ENCODE assay signal across 1 cellular context in genomic region chr6:37137201-37137880, GRCh38.
A peak's percentile ranks its signal among the peaks of the same experiment; 100 is the strongest.
TF ChIP-seq lines count a peak whose summit lies in the region.

No MANE protein-coding gene starts in this region.

TF ChIP-seq in H1, 55 proteins besides CTCF, POLR2A, EP300 and RAD21:
- no peak for TF ChIP-seq BACH1 (IDR thresholded peaks at IDR 0.05; ENCODE audit: low read length)
- TF ChIP-seq HDAC6 (IDR thresholded peaks at IDR 0.05; ENCODE audit: low read depth, low read length): no peak
- TF ChIP-seq CBX8 (IDR thresholded peaks at IDR 0.05; ENCODE audit: borderline replicate concordance, low read depth, low read length): no peak
- TF ChIP-seq JUN (IDR thresholded peaks at IDR 0.05; ENCODE audit: low read depth, low read length): peak; percentile 89
- TF ChIP-seq FOSL1 (IDR thresholded peaks at IDR 0.05; ENCODE audit: insufficient read depth, low read depth, low read length): no peak
- TF ChIP-seq EZH2 (IDR thresholded peaks at IDR 0.05; ENCODE audit: low read depth, low read length, severe bottlenecking): no peak
- no peak for TF ChIP-seq CHD2 (IDR thresholded peaks at IDR 0.05; ENCODE audit: low read length)
- TF ChIP-seq JUND (IDR thresholded peaks at IDR 0.05; ENCODE audit: low read length): peak; percentile 82
- TF ChIP-seq SUZ12 (IDR thresholded peaks at IDR 0.05; ENCODE audit: low read length): no peak
- TF ChIP-seq SRF (IDR thresholded peaks at IDR 0.05; ENCODE audit: low read depth, low read length): no peak
- TF ChIP-seq BRCA1 (IDR thresholded peaks at IDR 0.05; ENCODE audit: low read depth, low read length): no peak
- TF ChIP-seq BCL11A (IDR thresholded peaks at IDR 0.05; ENCODE audit: low read depth in 2 of 2, low read length in 2 of 2): no peak
- peak; percentile 70 for TF ChIP-seq CHD1 (IDR thresholded peaks at IDR 0.05; ENCODE audit: low read depth, low read length)
- no peak for TF ChIP-seq MAFK (IDR thresholded peaks at IDR 0.05; ENCODE audit: low read depth, low read length)
- TF ChIP-seq RXRA (IDR thresholded peaks at IDR 0.05; ENCODE audit: insufficient read depth, low read depth, low read length): no peak
- TF ChIP-seq ZNF274 (IDR thresholded peaks at IDR 0.05; ENCODE audit: borderline replicate concordance, extremely low read depth, low read length): no peak
- no peak for TF ChIP-seq ATF3 (IDR thresholded peaks at IDR 0.05; ENCODE audit: insufficient read depth, low read depth, low read length)
- TF ChIP-seq NANOG (IDR thresholded peaks at IDR 0.05; ENCODE audit: insufficient read depth, low read depth, low read length, poor library complexity, severe bottlenecking): no peak
- no peak for TF ChIP-seq TEAD4 (IDR thresholded peaks at IDR 0.05; ENCODE audit: low read depth, low read length)
- TF ChIP-seq RFX5 (IDR thresholded peaks at IDR 0.05; ENCODE audit: borderline replicate concordance, low read depth, low read length): no peak
- TF ChIP-seq POU5F1 (IDR thresholded peaks at IDR 0.05; ENCODE audit: low read depth, low read length): peak; percentile 27; the same call in 1 of the 2 replicates
- TF ChIP-seq ATF2 (IDR thresholded peaks at IDR 0.05; ENCODE audit: low read length): 0 out of 2 replicates have a peak, but pooled peaks have one; percentile 44
- no peak for TF ChIP-seq SIRT6 (IDR thresholded peaks at IDR 0.05; ENCODE audit: low read length)
- peak; percentile 79 for TF ChIP-seq MAX (IDR thresholded peaks at IDR 0.05)
- peak; percentile 69; the same call in 1 of the 2 replicates for TF ChIP-seq E2F6 (IDR thresholded peaks at IDR 0.05)
- TF ChIP-seq CBX5 (IDR thresholded peaks at IDR 0.05; ENCODE audit: low read depth, low read length): no peak
- TF ChIP-seq KDM5A (IDR thresholded peaks at IDR 0.05; ENCODE audit: low read length): no peak; the same call in 1 of the 2 replicates
- TF ChIP-seq SP4 (IDR thresholded peaks at IDR 0.05; ENCODE audit: low read length): no peak; the same call in 1 of the 2 replicates
- peak; percentile 90 for TF ChIP-seq TAF7 (optimal IDR thresholded peaks at IDR 0.05; ENCODE audit: borderline replicate concordance, low read depth, low read length)
- no peak for TF ChIP-seq RNF2 (IDR thresholded peaks at IDR 0.05; ENCODE audit: borderline replicate concordance, low read depth, low read length, missing control alignments, poor library complexity, severe bottlenecking)
- TF ChIP-seq USF2 (IDR thresholded peaks at IDR 0.05; ENCODE audit: low read length): no peak
- TF ChIP-seq TAF1 (IDR thresholded peaks at IDR 0.05; ENCODE audit: low read depth, low read length): peak; percentile 91
- TF ChIP-seq CEBPB (IDR thresholded peaks at IDR 0.05; ENCODE audit: low read depth, low read length): no peak
- no peak for TF ChIP-seq SAP30 (IDR thresholded peaks at IDR 0.05; ENCODE audit: insufficient read depth, insufficient replicate concordance, low read length)
- peak; percentile 74 for TF ChIP-seq EGR1 (IDR thresholded peaks at IDR 0.05; ENCODE audit: borderline replicate concordance, low read depth, low read length)
- TF ChIP-seq RBBP5 (IDR thresholded peaks at IDR 0.05; ENCODE audit: borderline replicate concordance, low read depth, low read length): no peak
- peak; percentile 87; the same call in 1 of the 2 replicates for TF ChIP-seq POLR2AphosphoS5 (IDR thresholded peaks at IDR 0.05; ENCODE audit: low read depth, low read length)
- peak; percentile 18 to 79; a peak in 1 of 4 replicates for TF ChIP-seq SIN3A (conservative IDR thresholded peaks at IDR 0.05 in 1 of 2, IDR thresholded peaks at IDR 0.05 in 1 of 2; ENCODE audit: low read depth in 1 of 2, low read length in 2 of 2)
- no peak for TF ChIP-seq CHD7 (IDR thresholded peaks at IDR 0.05; ENCODE audit: insufficient replicate concordance, low read length)
- TF ChIP-seq PHF8 (conservative IDR thresholded peaks at IDR 0.05; ENCODE audit: low read depth, low read length): no peak; the same call in 1 of the 2 replicates
- no peak for TF ChIP-seq TCF12 (IDR thresholded peaks at IDR 0.05; ENCODE audit: low read depth, low read length)
- peak; percentile 39; the same call in 1 of the 2 replicates for TF ChIP-seq CREB1 (IDR thresholded peaks at IDR 0.05)
- peak; percentile 38 to 90; a peak in 1 of 4 replicates for TF ChIP-seq HDAC2 (IDR thresholded peaks at IDR 0.05; ENCODE audit: borderline replicate concordance in 1 of 2, low read depth in 2 of 2, low read length in 2 of 2)
- TF ChIP-seq GABPA (IDR thresholded peaks at IDR 0.05; ENCODE audit: borderline replicate concordance, insufficient read depth, low read length): no peak
- TF ChIP-seq SP2 (IDR thresholded peaks at IDR 0.05; ENCODE audit: low read length): no peak
- TF ChIP-seq CTBP2 (IDR thresholded peaks at IDR 0.05; ENCODE audit: borderline replicate concordance, insufficient read depth, insufficient read length, low read length): no peak
- TF ChIP-seq KDM4A (IDR thresholded peaks at IDR 0.05; ENCODE audit: low read depth, low read length, severe bottlenecking): no peak
- TF ChIP-seq ASH2L (IDR thresholded peaks at IDR 0.05; ENCODE audit: low read length): no peak
- peak; percentile 91 for TF ChIP-seq TBP (IDR thresholded peaks at IDR 0.05; ENCODE audit: low read depth, low read length)
- TF ChIP-seq YY1 (IDR thresholded peaks at IDR 0.05; ENCODE audit: low read depth, low read length): peak; percentile 80
- TF ChIP-seq GTF2F1 (IDR thresholded peaks at IDR 0.05; ENCODE audit: borderline replicate concordance, low read depth, low read length): no peak; the same call in 1 of the 2 replicates
- peak; percentile 35 for TF ChIP-seq SIX5 (IDR thresholded peaks at IDR 0.05; ENCODE audit: low read depth, low read length)
- TF ChIP-seq SP1 (IDR thresholded peaks at IDR 0.05; ENCODE audit: low read depth, low read length): no peak; the same call in 1 of the 2 replicates
- no peak for TF ChIP-seq KDM1A (IDR thresholded peaks at IDR 0.05; ENCODE audit: borderline replicate concordance, low read length)
- no peak for TF ChIP-seq NRF1 (IDR thresholded peaks at IDR 0.05; ENCODE audit: low read depth, low read length)
